Comparison of ENCODE assay signal across 1 cellular context in the genomic region with DNA sequence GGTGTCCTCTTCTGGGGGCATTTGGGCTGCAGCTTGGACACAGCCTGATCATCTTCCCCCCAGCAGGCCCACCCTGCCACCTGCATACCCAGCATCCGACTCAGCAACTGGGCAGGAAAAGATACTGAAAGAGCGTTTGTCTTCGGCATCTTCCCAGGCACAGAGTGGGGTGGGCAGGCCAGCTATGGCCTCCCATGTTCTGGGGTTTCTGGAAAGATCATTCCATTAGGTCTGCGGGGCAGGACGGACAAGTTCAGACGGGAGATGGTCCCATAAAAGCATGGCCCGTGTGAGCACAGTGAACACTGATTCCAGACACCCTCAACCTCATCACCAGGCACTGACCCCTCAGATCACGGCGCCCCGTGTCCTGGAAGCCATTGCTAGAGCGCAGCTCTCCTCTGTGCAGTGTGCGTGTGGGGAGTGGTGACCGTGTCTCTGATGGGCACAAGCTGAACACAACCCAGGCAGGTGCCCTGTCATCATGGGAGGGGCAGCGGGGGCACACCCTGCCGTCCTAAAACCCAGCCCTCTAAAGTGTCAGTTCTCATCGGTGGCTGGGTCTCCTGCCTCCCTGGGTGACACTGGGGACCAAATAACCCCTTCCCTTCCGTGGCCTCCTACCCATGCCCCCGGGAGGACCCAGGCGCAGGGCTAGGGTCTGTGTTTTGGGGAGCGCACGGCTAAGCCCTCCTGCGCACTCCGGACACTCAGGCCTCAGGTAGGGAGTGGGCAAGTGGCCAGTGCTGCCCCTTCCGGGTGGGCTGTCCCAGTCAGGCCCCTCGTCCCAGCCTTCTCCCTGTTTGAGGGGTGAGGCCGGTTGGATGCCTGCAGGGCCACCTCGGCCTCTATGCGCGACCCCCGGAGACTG.
TF ChIP-seq lines count a peak whose summit lies in the region.

No MANE protein-coding gene starts in this region.

TF ChIP-seq in IMR-90, 13 proteins besides CTCF, POLR2A, EP300 and RAD21:
- TF ChIP-seq BHLHE40 (IDR thresholded peaks at IDR 0.05; ENCODE audit: low read depth, low read length), result no peak
- no peak for TF ChIP-seq MXI1 (IDR thresholded peaks at IDR 0.05; ENCODE audit: borderline replicate concordance, low read depth, low read length)
- no peak for TF ChIP-seq NFE2L2 (IDR thresholded peaks at IDR 0.05; ENCODE audit: low read depth, low read length)
- TF ChIP-seq RCOR1 (IDR thresholded peaks at IDR 0.05; ENCODE audit: insufficient replicate concordance, low read length), result no peak
- no peak for TF ChIP-seq CHD1 (IDR thresholded peaks at IDR 0.05; ENCODE audit: low read depth, low read length)
